Comparison of ENCODE assay signal across 13 cellular contexts in genomic region chr14:63448841-63449240, GRCh38.
DNase-seq lines count a peak whose midpoint lies in the region; ATAC-seq, FAIRE-seq and TF ChIP-seq lines count a peak whose summit lies in the region.
"Had no signal": no experiment of that assay in that cellular context is flagged by ENCODE, and none has a peak within 500 bp of the region (broad histone marks: within the 10 kb centered on the region; RNA-seq: fewer than 3 reads in every experiment).

No MANE protein-coding gene starts in this region.

- no peaks in the 10 kb centered on the region for H3K9me3 ChIP-seq in Panc1 (ENCODE audit: control insufficient read depth, insufficient read depth, low read depth, low read length)

- H3K27me3 ChIP-seq in Panc1 (ENCODE audit: control insufficient read depth, insufficient read depth, low read length) (no peaks in the 10 kb centered on the region), bronchial epithelial cell (ENCODE audit: control insufficient read depth, insufficient read depth, low read length) (no peaks in the 10 kb centered on the region)
- H3K27me3 ChIP-seq: BLaER1 treated with 17β-estradiol and CSF1 and Interleukin-3, amounts not matched to agents 10 nM and 100 nM had no signal

- TSS peak; percentile 52 for BruUV-seq in Panc1 (replicated peaks; lab: Mats Ljungman, UMichigan)

- POLR2A ChIA-PET in Panc1 (lab: Charles Lee) = no interaction called here

- ATAC-seq in Panc1 = no peak
- ATAC-seq: CD8-positive, alpha-beta T cell had no signal

- DNase-seq in Panc1 (ENCODE audit: low read depth, low spot score) (no peak), bronchial epithelial cell (ENCODE audit: low read depth) (peak; percentile 90), fibroblast of villous mesenchyme (ENCODE audit: low read depth) (peak; percentile 23), GM20000 (ENCODE audit: low spot score) (no peak)
- DNase-seq in stimulated activated CD4-positive, alpha-beta T cell treated with anti-CD3 and anti-CD28 coated beads, Interleukin-2, amount 100 ng/mL, for 48 hours = no peak
- no peak for DNase-seq in stimulated activated CD4-positive, alpha-beta T cell treated with anti-CD3 and anti-CD28 coated beads, Interleukin-1b, Interleukin-23, amount 100 ng/mL, for 48 hours
- DNase-seq: Calu3; CD8-positive, alpha-beta T cell; DMS79 treated with DMSO at 0.1 percent for 48 hours; GF-D8; H9 had no signal

- no peak for FAIRE-seq in bronchial epithelial cell (lab: Jason Lieb, UNC)
- FAIRE-seq: H1 had no signal

- no peak overlapping the region for H3K27ac ChIP-seq in Panc1 (ENCODE audit: low read length)
- H3K27ac ChIP-seq: BLaER1 treated with 17β-estradiol and CSF1 and Interleukin-3, amounts not matched to agents 10 nM and 100 nM had no signal

- CTCF ChIA-PET in Panc1 (lab: Charles Lee) = no interaction called here

- intact Hi-C loops in Panc1 (cut with micrococcal nuclease; ENCODE audit: unreplicated experiment) = no loop called here

- in situ Hi-C loops in Panc1 (cut with HindIII; ENCODE audit: low pct_unique_long_range_greater_than_20kb, low sequenced_read_pairs) = no loop called here

- H3K36me3 ChIP-seq in Panc1 (ENCODE audit: control insufficient read depth, insufficient read depth, low read length) = no peaks in the 10 kb centered on the region
- no peaks in the 10 kb centered on the region for H3K36me3 ChIP-seq in bronchial epithelial cell (ENCODE audit: control insufficient read depth, insufficient read depth, low read length)

- H3K4me1 ChIP-seq in Panc1 (ENCODE audit: control insufficient read depth, insufficient read depth, low read length) = no peaks in the 10 kb centered on the region
- H3K4me1 ChIP-seq: BLaER1 treated with 17β-estradiol and CSF1 and Interleukin-3, amounts not matched to agents 10 nM and 100 nM had no signal

- H3K4me3 ChIP-seq in Panc1 (ENCODE audit: low read depth in 2 of 2, low read length in 2 of 2) (no peak overlapping the region), bronchial epithelial cell (ENCODE audit: low read depth, low read length) (no peak overlapping the region), fibroblast of villous mesenchyme (ENCODE audit: low read depth, low read length) (no peak overlapping the region)
- H3K4me3 ChIP-seq: BLaER1 treated with 17β-estradiol and CSF1 and Interleukin-3, amounts not matched to agents 10 nM and 100 nM had no signal

- TF ChIP-seq CTCF in Panc1 (IDR thresholded peaks at IDR 0.05) (no peak), bronchial epithelial cell (IDR thresholded peaks at IDR 0.05; ENCODE audit: insufficient read depth, low read length, severe bottlenecking) (no peak), fibroblast of villous mesenchyme (IDR thresholded peaks at IDR 0.05; ENCODE audit: insufficient read depth, low read depth, low read length) (no peak), GM20000 (IDR thresholded peaks at IDR 0.05; ENCODE audit: extremely low read depth, missing control alignments) (no peak)

Comparison
In these comparisons a context has a peak if more than half of its experiments do, and no peak if none do; other contexts are left out.
1. DNase-seq: peak in bronchial epithelial cell (single experiment) and fibroblast of villous mesenchyme (single experiment); none in Panc1 (single experiment), stimulated activated CD4-positive, alpha-beta T cell treated with anti-CD3 and anti-CD28 coated beads, Interleukin-2, amount 100 ng/mL, for 48 hours (0 of 2), stimulated activated CD4-positive, alpha-beta T cell treated with anti-CD3 and anti-CD28 coated beads, Interleukin-1b, Interleukin-23, amount 100 ng/mL, for 48 hours (single experiment) and GM20000 (single experiment).